Comparison of ENCODE assay signal across 9 cellular contexts in genomic region chr14:71143391-71144290, GRCh38.
A peak's percentile ranks its signal among the peaks of the same experiment; 100 is the strongest.
DNase-seq lines count a peak whose midpoint lies in the region; ATAC-seq, FAIRE-seq and TF ChIP-seq lines count a peak whose summit lies in the region.
"Had no signal": no experiment of that assay in that cellular context is flagged by ENCODE, and none has a peak within 500 bp of the region (broad histone marks: within the 10 kb centered on the region; RNA-seq: fewer than 3 reads in every experiment).

No MANE protein-coding gene starts in this region.

- POLR2A ChIA-PET in A673 (lab: Charles Lee; ENCODE audit: low non-redundant PET): no interaction called here

- H3K27me3 ChIP-seq in A673 (replicated peaks; ENCODE audit: insufficient read depth, low read depth, low read length, poor library complexity): no peaks in the 10 kb centered on the region

- DNase-seq in A673 (ENCODE audit: low spot score) (peak; percentile 71), HTR-8/SVneo (ENCODE audit: insufficient read length, low spot score) (peak; percentile 67), left colon (no peak), GM12892 (ENCODE audit: insufficient read length) (no peak), D341Med (ENCODE audit: low spot score) (no peak)
- peak; percentile 63 for DNase-seq in activated T-helper 2 cell treated with anti-CD3 and anti-CD28 coated beads, Interferon-gamma antibody, Interleukin-2, Interleukin-4, amounts not matched to agents 10 μg/mL and 5 μg/mL and 100 μg/mL, durations not matched to agents 14 hours and 24 hours and 36 hours (ENCODE audit: low spot score)
- DNase-seq: NCI-H2029 treated with DMSO at 0.1 percent for 48 hours had no signal

- H3K36me3 Mint-ChIP-seq in activated T-helper 2 cell treated with anti-CD3 and anti-CD28 coated beads, Interferon-gamma antibody, Interleukin-2, Interleukin-4, amounts not matched to agents 10 μg/mL and 5 μg/mL and 100 μg/mL, durations not matched to agents 14 hours and 24 hours and 36 hours (ENCODE audit: low read depth): peaks cover under 1% of the 10 kb centered on the region

- peak overlapping the region; percentile 52 for H3K4me3 Mint-ChIP-seq in activated T-helper 2 cell treated with anti-CD3 and anti-CD28 coated beads, Interferon-gamma antibody, Interleukin-2, Interleukin-4, amounts not matched to agents 10 μg/mL and 5 μg/mL and 100 μg/mL, durations not matched to agents 14 hours and 24 hours and 36 hours (ENCODE audit: low read depth)

- peaks cover 64% of the 10 kb centered on the region for H3K4me1 Mint-ChIP-seq in activated T-helper 2 cell treated with anti-CD3 and anti-CD28 coated beads, Interferon-gamma antibody, Interleukin-2, Interleukin-4, amounts not matched to agents 10 μg/mL and 5 μg/mL and 100 μg/mL, durations not matched to agents 14 hours and 24 hours and 36 hours (ENCODE audit: low read depth)

- TF ChIP-seq CTCF in A673 (conservative IDR thresholded peaks at IDR 0.05; ENCODE audit: low read depth, low read length): no peak

- no peak overlapping the region for H3K27ac ChIP-seq in A673 (ENCODE audit: low read depth, low read length, poor library complexity, severe bottlenecking)

- no peak for TF ChIP-seq POLR2A in GM12892 (IDR thresholded peaks at IDR 0.05; ENCODE audit: low read depth, low read length)

- FAIRE-seq in HTR-8/SVneo (lab: Jason Lieb, UNC): peak; percentile 95
- no peak for FAIRE-seq in GM12892 (lab: Jason Lieb, UNC)

- H3K9me3 ChIP-seq in A673 (ENCODE audit: low read depth, low read length, poor library complexity, severe bottlenecking): no peaks in the 10 kb centered on the region

- no TSS peak for BruUV-seq in A673 (replicated peaks; lab: Mats Ljungman, UMichigan)

- no peak overlapping the region for H3K4me3 ChIP-seq in A673 (ENCODE audit: low read depth, low read length, poor library complexity, severe bottlenecking)

- H3K27me3 Mint-ChIP-seq in activated T-helper 2 cell treated with anti-CD3 and anti-CD28 coated beads, Interferon-gamma antibody, Interleukin-2, Interleukin-4, amounts not matched to agents 10 μg/mL and 5 μg/mL and 100 μg/mL, durations not matched to agents 14 hours and 24 hours and 36 hours (ENCODE audit: low read depth): no peaks in the 10 kb centered on the region

- peaks cover 11% of the 10 kb centered on the region for H3K4me1 ChIP-seq in A673 (ENCODE audit: insufficient read depth, low read length, poor library complexity, severe bottlenecking)

- peak overlapping the region; percentile 95 for H3K27ac Mint-ChIP-seq in activated T-helper 2 cell treated with anti-CD3 and anti-CD28 coated beads, Interferon-gamma antibody, Interleukin-2, Interleukin-4, amounts not matched to agents 10 μg/mL and 5 μg/mL and 100 μg/mL, durations not matched to agents 14 hours and 24 hours and 36 hours

- CTCF ChIA-PET in A673 (lab: Charles Lee): interaction anchor here (0.7 to 1.0 kb wide), 3 partner anchors 26 to 712 kb away, joined by 3 read pairs; no protein-coding TSS in a partner anchor

- intact Hi-C loops in A673 (cut with micrococcal nuclease; ENCODE audit: unreplicated experiment): loop anchor here (5.0 to 10.0 kb wide), 2 partner anchors 179 to 261 kb away; partner anchors contain the start of gene SIPA1L1
- intact Hi-C loops in activated T-helper 2 cell treated with anti-CD3 and anti-CD28 coated beads, Interferon-gamma antibody, Interleukin-2, Interleukin-4, amounts not matched to agents 10 μg/mL and 5 μg/mL and 100 μg/mL, durations not matched to agents 14 hours and 24 hours and 36 hours (cut with micrococcal nuclease): loop anchor here (1.0 to 5.0 kb wide), 14 partner anchors 25 to 607 kb away; partner anchors contain the start of gene SIPA1L1
- intact Hi-C loops in left colon (cut with DNase I, micrococcal nuclease): no loop called here

- peaks cover 5% of the 10 kb centered on the region for H3K9me3 Mint-ChIP-seq in activated T-helper 2 cell treated with anti-CD3 and anti-CD28 coated beads, Interferon-gamma antibody, Interleukin-2, Interleukin-4, amounts not matched to agents 10 μg/mL and 5 μg/mL and 100 μg/mL, durations not matched to agents 14 hours and 24 hours and 36 hours

- ATAC-seq in left colon (peak; percentile 30), HG02623 (IDR thresholded peaks at IDR 0.05; ENCODE audit: unreplicated experiment) (no peak), HG03280 (IDR thresholded peaks at IDR 0.05; ENCODE audit: unreplicated experiment) (no peak)

- H3K36me3 ChIP-seq in A673 (ENCODE audit: insufficient read depth, low read length, poor library complexity, severe bottlenecking): no peaks in the 10 kb centered on the region

Comparison
In these comparisons a context has a peak if more than half of its experiments do, and no peak if none do; other contexts are left out.
1. DNase-seq: peak in A673 (single experiment), HTR-8/SVneo (single experiment) and activated T-helper 2 cell treated with anti-CD3 and anti-CD28 coated beads, Interferon-gamma antibody, Interleukin-2, Interleukin-4, amounts not matched to agents 10 μg/mL and 5 μg/mL and 100 μg/mL, durations not matched to agents 14 hours and 24 hours and 36 hours (single experiment); none in left colon (0 of 2), GM12892 (single experiment) and D341Med (single experiment).
2. intact Hi-C loops: an anchor here in A673 (5.0 to 10.0 kb wide) and activated T-helper 2 cell treated with anti-CD3 and anti-CD28 coated beads, Interferon-gamma antibody, Interleukin-2, Interleukin-4, amounts not matched to agents 10 μg/mL and 5 μg/mL and 100 μg/mL, durations not matched to agents 14 hours and 24 hours and 36 hours (1.0 to 5.0 kb wide); none called in left colon.